Comparison of ENCODE assay signal across 1 cellular context in the genomic region with DNA sequence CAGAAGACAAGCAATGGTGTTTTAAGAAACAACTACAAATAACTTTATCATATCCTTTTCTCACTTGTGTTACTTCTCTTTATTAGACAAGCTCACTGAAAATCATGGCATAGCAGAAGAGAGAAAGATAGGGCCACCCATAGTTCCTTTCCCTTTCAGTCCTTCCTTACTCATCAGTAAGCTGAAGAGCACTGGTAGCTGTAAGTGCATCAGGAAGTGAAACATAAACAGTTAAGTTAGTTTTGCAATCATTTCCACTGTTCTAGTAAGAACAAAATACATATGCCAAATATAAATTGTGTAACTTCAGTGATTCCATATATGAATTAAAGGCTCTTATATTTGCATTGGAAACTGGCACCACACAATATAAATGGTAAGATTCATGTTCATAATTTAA.
TF ChIP-seq lines count a peak whose summit lies in the region.

No MANE protein-coding gene starts in this region.

TF ChIP-seq in GM23338, 12 proteins besides CTCF, POLR2A, EP300 and RAD21 (continued from another document):
- TF ChIP-seq, protein P1, sequence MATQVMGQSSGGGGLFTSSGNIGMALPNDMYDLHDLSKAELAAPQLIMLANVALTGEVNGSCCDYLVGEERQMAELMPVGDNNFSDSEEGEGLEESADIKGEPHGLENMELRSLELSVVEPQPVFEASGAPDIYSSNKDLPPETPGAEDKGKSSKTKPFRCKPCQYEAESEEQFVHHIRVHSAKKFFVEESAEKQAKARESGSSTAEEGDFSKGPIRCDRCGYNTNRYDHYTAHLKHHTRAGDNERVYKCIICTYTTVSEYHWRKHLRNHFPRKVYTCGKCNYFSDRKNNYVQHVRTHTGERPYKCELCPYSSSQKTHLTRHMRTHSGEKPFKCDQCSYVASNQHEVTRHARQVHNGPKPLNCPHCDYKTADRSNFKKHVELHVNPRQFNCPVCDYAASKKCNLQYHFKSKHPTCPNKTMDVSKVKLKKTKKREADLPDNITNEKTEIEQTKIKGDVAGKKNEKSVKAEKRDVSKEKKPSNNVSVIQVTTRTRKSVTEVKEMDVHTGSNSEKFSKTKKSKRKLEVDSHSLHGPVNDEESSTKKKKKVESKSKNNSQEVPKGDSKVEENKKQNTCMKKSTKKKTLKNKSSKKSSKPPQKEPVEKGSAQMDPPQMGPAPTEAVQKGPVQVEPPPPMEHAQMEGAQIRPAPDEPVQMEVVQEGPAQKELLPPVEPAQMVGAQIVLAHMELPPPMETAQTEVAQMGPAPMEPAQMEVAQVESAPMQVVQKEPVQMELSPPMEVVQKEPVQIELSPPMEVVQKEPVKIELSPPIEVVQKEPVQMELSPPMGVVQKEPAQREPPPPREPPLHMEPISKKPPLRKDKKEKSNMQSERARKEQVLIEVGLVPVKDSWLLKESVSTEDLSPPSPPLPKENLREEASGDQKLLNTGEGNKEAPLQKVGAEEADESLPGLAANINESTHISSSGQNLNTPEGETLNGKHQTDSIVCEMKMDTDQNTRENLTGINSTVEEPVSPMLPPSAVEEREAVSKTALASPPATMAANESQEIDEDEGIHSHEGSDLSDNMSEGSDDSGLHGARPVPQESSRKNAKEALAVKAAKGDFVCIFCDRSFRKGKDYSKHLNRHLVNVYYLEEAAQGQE (IDR thresholded peaks at IDR 0.05; ENCODE audit: unreplicated experiment), result no peak
- no peak for TF ChIP-seq NANOG (IDR thresholded peaks at IDR 0.05; ENCODE audit: borderline replicate concordance)
